In the genomic region with DNA sequence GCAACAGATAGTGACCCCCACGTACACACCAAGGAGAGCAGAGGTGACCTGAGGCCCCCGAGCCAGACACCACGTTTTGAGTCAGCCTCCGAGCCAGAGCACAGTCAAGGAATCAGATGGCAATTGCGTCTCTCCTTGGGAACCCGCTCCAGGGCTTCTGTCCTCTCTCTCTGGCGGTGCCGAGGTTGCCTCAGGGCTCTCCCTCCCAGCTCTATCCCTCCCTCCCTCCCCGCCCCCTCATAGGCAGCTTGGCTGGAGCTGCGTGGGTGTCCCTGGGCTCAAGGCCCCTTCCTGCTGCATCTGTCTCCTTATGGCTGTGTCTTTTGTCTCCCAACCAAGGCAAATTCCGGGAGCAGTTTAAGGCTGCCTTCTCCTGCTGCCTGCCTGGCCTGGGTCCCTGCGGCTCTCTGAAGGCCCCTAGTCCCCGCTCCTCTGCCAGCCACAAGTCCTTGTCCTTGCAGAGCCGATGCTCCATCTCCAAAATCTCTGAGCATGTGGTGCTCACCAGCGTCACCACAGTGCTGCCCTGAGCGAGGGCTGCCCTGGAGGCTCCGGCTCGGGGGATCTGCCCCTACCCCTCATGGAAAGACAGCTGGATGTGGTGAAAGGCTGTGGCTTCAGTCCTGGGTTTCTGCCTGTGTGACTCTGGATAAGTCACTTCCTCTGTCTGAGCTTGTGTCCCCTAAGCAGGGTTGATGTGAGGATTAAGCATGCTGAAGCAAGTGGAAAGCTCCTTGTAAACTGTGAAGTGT, we compare ENCODE assay signal across 1 cellular context.
TF ChIP-seq lines count a peak whose summit lies in the region.

No MANE protein-coding gene starts in this region.

TF ChIP-seq in HepG2, 621 proteins besides CTCF, POLR2A, EP300 and RAD21:
- TF ChIP-seq TBP (CRISPR knock-in tag; IDR thresholded peaks at IDR 0.05) (no peak), CBX5 (CRISPR knock-in tag; IDR thresholded peaks at IDR 0.05; ENCODE audit: borderline replicate concordance) (no peak), HNF4G (IDR thresholded peaks at IDR 0.05; ENCODE audit: borderline replicate concordance, low read depth, low read length) (no peak), HNF4G (CRISPR knock-in tag; IDR thresholded peaks at IDR 0.05; ENCODE audit: borderline replicate concordance, low read depth) (no peak), ZMYM4 (CRISPR knock-in tag; IDR thresholded peaks at IDR 0.05) (no peak), ZNF792 (CRISPR knock-in tag; IDR thresholded peaks at IDR 0.05) (no peak), CREB1 (IDR thresholded peaks at IDR 0.05) (no peak), CREB1 (CRISPR knock-in tag; IDR thresholded peaks at IDR 0.05) (no peak), ZNF24 (IDR thresholded peaks at IDR 0.05) (no peak), RARG (CRISPR knock-in tag; IDR thresholded peaks at IDR 0.05; ENCODE audit: low read depth) (no peak), ZFP36 (IDR thresholded peaks at IDR 0.05; ENCODE audit: borderline replicate concordance, low read depth, low read length, partially characterized antibody) (no peak), MIXL1 (CRISPR knock-in tag; IDR thresholded peaks at IDR 0.05) (no peak)
- TF ChIP-seq, protein P1, sequence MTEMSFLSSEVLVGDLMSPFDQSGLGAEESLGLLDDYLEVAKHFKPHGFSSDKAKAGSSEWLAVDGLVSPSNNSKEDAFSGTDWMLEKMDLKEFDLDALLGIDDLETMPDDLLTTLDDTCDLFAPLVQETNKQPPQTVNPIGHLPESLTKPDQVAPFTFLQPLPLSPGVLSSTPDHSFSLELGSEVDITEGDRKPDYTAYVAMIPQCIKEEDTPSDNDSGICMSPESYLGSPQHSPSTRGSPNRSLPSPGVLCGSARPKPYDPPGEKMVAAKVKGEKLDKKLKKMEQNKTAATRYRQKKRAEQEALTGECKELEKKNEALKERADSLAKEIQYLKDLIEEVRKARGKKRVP (CRISPR knock-in tag; IDR thresholded peaks at IDR 0.05), result no peak
- TF ChIP-seq, protein P2, sequence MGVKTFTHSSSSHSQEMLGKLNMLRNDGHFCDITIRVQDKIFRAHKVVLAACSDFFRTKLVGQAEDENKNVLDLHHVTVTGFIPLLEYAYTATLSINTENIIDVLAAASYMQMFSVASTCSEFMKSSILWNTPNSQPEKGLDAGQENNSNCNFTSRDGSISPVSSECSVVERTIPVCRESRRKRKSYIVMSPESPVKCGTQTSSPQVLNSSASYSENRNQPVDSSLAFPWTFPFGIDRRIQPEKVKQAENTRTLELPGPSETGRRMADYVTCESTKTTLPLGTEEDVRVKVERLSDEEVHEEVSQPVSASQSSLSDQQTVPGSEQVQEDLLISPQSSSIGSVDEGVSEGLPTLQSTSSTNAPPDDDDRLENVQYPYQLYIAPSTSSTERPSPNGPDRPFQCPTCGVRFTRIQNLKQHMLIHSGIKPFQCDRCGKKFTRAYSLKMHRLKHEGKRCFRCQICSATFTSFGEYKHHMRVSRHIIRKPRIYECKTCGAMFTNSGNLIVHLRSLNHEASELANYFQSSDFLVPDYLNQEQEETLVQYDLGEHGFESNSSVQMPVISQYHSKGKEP (CRISPR knock-in tag; IDR thresholded peaks at IDR 0.05), result no peak
- TF ChIP-seq, protein P3, sequence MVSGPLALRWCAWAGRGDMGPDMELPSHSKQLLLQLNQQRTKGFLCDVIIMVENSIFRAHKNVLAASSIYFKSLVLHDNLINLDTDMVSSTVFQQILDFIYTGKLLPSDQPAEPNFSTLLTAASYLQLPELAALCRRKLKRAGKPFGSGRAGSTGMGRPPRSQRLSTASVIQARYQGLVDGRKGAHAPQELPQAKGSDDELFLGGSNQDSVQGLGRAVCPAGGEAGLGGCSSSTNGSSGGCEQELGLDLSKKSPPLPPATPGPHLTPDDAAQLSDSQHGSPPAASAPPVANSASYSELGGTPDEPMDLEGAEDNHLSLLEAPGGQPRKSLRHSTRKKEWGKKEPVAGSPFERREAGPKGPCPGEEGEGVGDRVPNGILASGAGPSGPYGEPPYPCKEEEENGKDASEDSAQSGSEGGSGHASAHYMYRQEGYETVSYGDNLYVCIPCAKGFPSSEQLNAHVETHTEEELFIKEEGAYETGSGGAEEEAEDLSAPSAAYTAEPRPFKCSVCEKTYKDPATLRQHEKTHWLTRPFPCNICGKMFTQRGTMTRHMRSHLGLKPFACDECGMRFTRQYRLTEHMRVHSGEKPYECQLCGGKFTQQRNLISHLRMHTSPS (CRISPR knock-in tag; IDR thresholded peaks at IDR 0.05; ENCODE audit: low read depth), result no peak
